In the genomic region with DNA sequence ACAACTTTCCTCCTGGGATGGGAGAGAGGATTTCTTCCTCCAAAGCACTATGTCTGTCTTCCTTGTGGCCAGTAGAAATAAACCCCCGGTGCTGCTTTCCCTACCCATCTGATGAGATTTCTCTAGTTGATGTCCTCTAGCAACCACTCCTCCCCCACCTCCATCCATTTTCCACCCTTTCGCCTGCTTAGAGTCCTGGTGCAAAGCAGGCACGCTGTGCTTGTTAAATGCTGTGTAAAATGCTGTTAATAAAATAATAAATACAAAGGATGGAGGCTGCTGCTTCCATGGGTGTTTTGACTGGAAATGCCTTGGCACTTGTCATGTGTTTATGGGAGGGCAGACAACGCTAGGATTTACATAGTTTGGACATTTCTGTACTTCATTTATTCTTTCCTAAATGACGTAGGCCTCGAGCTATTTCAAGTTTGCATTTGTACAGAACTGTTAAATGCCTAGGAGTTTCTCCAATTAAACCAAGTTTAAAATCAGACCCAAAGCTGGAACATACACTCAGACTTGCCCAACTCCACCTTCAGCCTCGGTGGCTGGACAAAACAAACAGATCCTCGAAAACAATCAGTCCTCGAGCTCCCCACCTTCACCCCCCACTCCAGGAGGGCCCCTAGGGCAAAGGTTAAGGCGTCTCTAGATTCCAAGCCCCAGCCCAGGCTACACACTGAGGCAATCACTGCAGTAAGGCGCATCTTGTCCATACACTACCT, we compare ENCODE assay signal across 15 cellular contexts. TPM values are rescaled to one million over a fixed set of nuclear protein-coding genes. Genes with fewer than 3 reads are reported as not detected.
DNase-seq lines count a peak whose midpoint lies in the region; ATAC-seq and TF ChIP-seq lines count a peak whose summit lies in the region.
"Had no signal": no experiment of that assay in that cellular context is flagged by ENCODE, and none has a peak within 500 bp of the region (broad histone marks: within the 10 kb centered on the region; RNA-seq: fewer than 3 reads in every experiment).

No MANE protein-coding gene starts in this region.

- H3K4me3 ChIP-seq in WI38 (ENCODE audit: low read depth, low read length) = peak overlapping the region; percentile 35
- no peak overlapping the region for H3K4me3 ChIP-seq in right atrium auricular region
- no peak overlapping the region for H3K4me3 ChIP-seq in colonic mucosa
- H3K4me3 ChIP-seq: lung, vagina had no signal

- no peaks in the 10 kb centered on the region for H3K9me3 ChIP-seq in right atrium auricular region
- H3K9me3 ChIP-seq in colonic mucosa = no peaks in the 10 kb centered on the region
- H3K9me3 ChIP-seq: vagina had no signal

- peaks cover 8% of the 10 kb centered on the region for H3K9me3 Mint-ChIP-seq in glutamatergic neuron (ENCODE audit: unreplicated experiment)
- no peaks in the 10 kb centered on the region for H3K9me3 Mint-ChIP-seq in progenitor cell of endocrine pancreas (ENCODE audit: low read depth)
- H3K9me3 Mint-ChIP-seq: activated naive CD4-positive, alpha-beta T cell treated with anti-CD3 and anti-CD28 coated beads, Interleukin-2, amount 50 U/mL, for 24 hours had no signal

- no peak overlapping the region for H3K9ac ChIP-seq in colonic mucosa (ENCODE audit: low read depth in 2 of 2, low read length in 2 of 2)
- H3K9ac ChIP-seq: KMS-11 had no signal

- peak overlapping the region; percentile 48 for H3K27ac Mint-ChIP-seq in glutamatergic neuron (ENCODE audit: unreplicated experiment)
- H3K27ac Mint-ChIP-seq in progenitor cell of endocrine pancreas = peak overlapping the region; percentile 59
- H3K27ac Mint-ChIP-seq: activated naive CD4-positive, alpha-beta T cell treated with anti-CD3 and anti-CD28 coated beads, Interleukin-2, amount 50 U/mL, for 24 hours had no signal

- H3K4me1 ChIP-seq in right atrium auricular region (peaks cover 0 to 58% of the 10 kb centered on the region in 2 donors), colonic mucosa (peaks cover 11% of the 10 kb centered on the region)

- H3K4me1 Mint-ChIP-seq in glutamatergic neuron (ENCODE audit: low read depth, unreplicated experiment) = peaks cover 44% of the 10 kb centered on the region
- H3K4me1 Mint-ChIP-seq in progenitor cell of endocrine pancreas (ENCODE audit: low read depth) = peaks cover 54% of the 10 kb centered on the region

- peaks cover 0 to 7% of the 10 kb centered on the region in 2 donors for H3K27me3 ChIP-seq in right atrium auricular region
- peaks cover 43% of the 10 kb centered on the region for H3K27me3 ChIP-seq in colonic mucosa

- H3K27ac ChIP-seq in right atrium auricular region (no peak overlapping the region), colonic mucosa (no peak overlapping the region)
- H3K27ac ChIP-seq: KMS-11, vagina had no signal

- H3K27me3 Mint-ChIP-seq in glutamatergic neuron (ENCODE audit: unreplicated experiment) (peaks cover 15% of the 10 kb centered on the region), progenitor cell of endocrine pancreas (peaks cover 16% of the 10 kb centered on the region)
- H3K27me3 Mint-ChIP-seq: activated naive CD4-positive, alpha-beta T cell treated with anti-CD3 and anti-CD28 coated beads, Interleukin-2, amount 50 U/mL, for 24 hours had no signal

- peak overlapping the region; percentile 80 for H3K4me3 Mint-ChIP-seq in glutamatergic neuron (ENCODE audit: unreplicated experiment)
- H3K4me3 Mint-ChIP-seq in progenitor cell of endocrine pancreas (ENCODE audit: low read depth) = no peak overlapping the region
- H3K4me3 Mint-ChIP-seq: activated naive CD4-positive, alpha-beta T cell treated with anti-CD3 and anti-CD28 coated beads, Interleukin-2, amount 50 U/mL, for 24 hours had no signal

- DNase-seq in EH (ENCODE audit: low read depth) (peak; percentile 71), glutamatergic neuron (no peak), progenitor cell of endocrine pancreas (ENCODE audit: low spot score, unreplicated experiment) (no peak), right atrium auricular region (ENCODE audit: low spot score) (no peak), colonic mucosa (no peak), NCI-H524 (lab: John Stamatoyannopoulos, UW) (no peak)
- DNase-seq: DMS79, NCI-H2081 treated with DMSO at 0.1 percent for 48 hours, SHP77 treated with DMSO at 0.1 percent for 48 hours had no signal

- intact Hi-C loops in colonic mucosa (cut with DNase I) = loop anchor here (10.0 kb wide), 1 partner anchor 273 kb away; no protein-coding TSS in a partner anchor

- H3K36me3 Mint-ChIP-seq in glutamatergic neuron (ENCODE audit: unreplicated experiment) = no peaks in the 10 kb centered on the region
- peaks cover 1% of the 10 kb centered on the region for H3K36me3 Mint-ChIP-seq in progenitor cell of endocrine pancreas (ENCODE audit: insufficient read depth)
- H3K36me3 Mint-ChIP-seq: activated naive CD4-positive, alpha-beta T cell treated with anti-CD3 and anti-CD28 coated beads, Interleukin-2, amount 50 U/mL, for 24 hours had no signal

- no peaks in the 10 kb centered on the region for H3K36me3 ChIP-seq in right atrium auricular region
- H3K36me3 ChIP-seq in colonic mucosa = no peaks in the 10 kb centered on the region
- H3K36me3 ChIP-seq: vagina had no signal

- TF ChIP-seq CTCF in WI38 (IDR thresholded peaks at IDR 0.05; ENCODE audit: low read depth, low read length) (no peak), glutamatergic neuron (IDR thresholded peaks at IDR 0.05; ENCODE audit: partially characterized antibody, unreplicated experiment) (no peak), progenitor cell of endocrine pancreas (IDR thresholded peaks at IDR 0.05; ENCODE audit: unreplicated experiment) (no peak), right atrium auricular region (IDR thresholded peaks at IDR 0.05) (no peak), colonic mucosa (IDR thresholded peaks at IDR 0.05) (no peak)

- ATAC-seq in GM18867 (IDR thresholded peaks at IDR 0.05; ENCODE audit: unreplicated experiment) = no peak

RNA-seq across cellular contexts. Expression of a gene that starts 10.0 kb away (rescaled TPM):
- total RNA-seq in glutamatergic neuron (ENCODE audit: unreplicated experiment) (59.0 TPM), progenitor cell of endocrine pancreas (20.5 TPM in 2 replicates), right atrium auricular region (10 to 100 TPM; 24.3 to 37.1 TPM), colonic mucosa (10 to 100 TPM; 18.3 to 21.3 TPM)
